In the genomic region with DNA sequence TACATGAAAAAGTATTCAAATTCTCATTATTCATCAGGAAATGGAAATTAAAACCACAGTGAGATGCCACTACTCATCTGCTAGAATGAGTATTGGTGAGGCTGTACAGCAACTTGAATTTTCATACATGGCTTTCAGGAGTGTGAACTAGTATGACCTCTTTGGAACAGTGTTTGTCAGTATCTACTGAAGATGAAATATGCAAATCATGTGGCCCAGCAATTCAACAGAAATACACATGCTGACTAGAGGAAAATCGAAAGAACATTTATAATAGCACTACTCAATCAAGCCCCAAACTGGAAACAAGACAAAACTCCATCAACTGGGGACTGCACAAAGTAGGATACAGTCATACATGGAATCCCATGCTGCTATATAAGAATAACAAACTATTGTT, we compare ENCODE assay signal across 14 cellular contexts.
A peak's percentile ranks its signal among the peaks of the same experiment; 100 is the strongest.
DNase-seq lines count a peak whose midpoint lies in the region; ATAC-seq and TF ChIP-seq lines count a peak whose summit lies in the region.
"Had no signal": no experiment of that assay in that cellular context is flagged by ENCODE, and none has a peak within 500 bp of the region (broad histone marks: within the 10 kb centered on the region; RNA-seq: fewer than 3 reads in every experiment).

No MANE protein-coding gene starts in this region.

- H3K4me3 Mint-ChIP-seq in activated T-cell treated with anti-CD3 and anti-CD28 coated beads, Interleukin-2, amount 50 U/mL, for 72 hours = peak overlapping the region in 1 of 2 donors; percentile 2
- H3K4me3 Mint-ChIP-seq in stimulated activated naive CD8-positive, alpha-beta T cell treated with anti-CD3 and anti-CD28 coated beads, Interleukin-15, Interleukin-2, amounts not matched to agents 100 ng/mL and 50 ng/mL, for 24 hours = no peak overlapping the region
- H3K4me3 Mint-ChIP-seq: activated CD4-positive, alpha-beta memory T cell treated with anti-CD3 and anti-CD28 coated beads for 36 hours had no signal

- H3K9me3 ChIP-seq in spleen = peaks cover 0 to 22% (median 10%) of the 10 kb centered on the region in 8 donors
- H3K9me3 ChIP-seq: HAP-1, right lobe of liver had no signal

- peaks cover 0 to 3% of the 10 kb centered on the region in 2 donors for H3K9me3 Mint-ChIP-seq in activated T-cell treated with anti-CD3 and anti-CD28 coated beads, Interleukin-2, amount 50 U/mL, for 72 hours
- H3K9me3 Mint-ChIP-seq in stimulated activated naive CD8-positive, alpha-beta T cell treated with anti-CD3 and anti-CD28 coated beads, Interleukin-15, Interleukin-2, amounts not matched to agents 100 ng/mL and 50 ng/mL, for 24 hours = peaks cover 4% of the 10 kb centered on the region

- intact Hi-C loops in spleen (cut with DNase I; ENCODE audit: low total_unique reads) = no loop called here

- peaks cover 10% of the 10 kb centered on the region for H3K4me1 Mint-ChIP-seq in activated T-cell treated with anti-CD3 and anti-CD28 coated beads, Interleukin-2, amount 50 U/mL, for 72 hours (ENCODE audit: low read depth)
- peaks cover 13% of the 10 kb centered on the region for H3K4me1 Mint-ChIP-seq in stimulated activated naive CD8-positive, alpha-beta T cell treated with anti-CD3 and anti-CD28 coated beads, Interleukin-15, Interleukin-2, amounts not matched to agents 100 ng/mL and 50 ng/mL, for 24 hours (ENCODE audit: low read depth)

- DNase-seq in activated T-cell treated with anti-CD3 and anti-CD28 coated beads, Interleukin-2, amount 50 U/mL, for 72 hours = no peak
- no peak for DNase-seq in activated T-cell treated with anti-CD3 and anti-CD28 coated beads for 4 hours
- no peak for DNase-seq in stimulated activated CD4-positive, alpha-beta T cell treated with anti-CD3 and anti-CD28 coated beads, Interleukin-4, amount 100 ng/mL, for 1 hour
- no peak for DNase-seq in RWPE1 (ENCODE audit: low spot score)
- DNase-seq in spleen = no peak
- DNase-seq: ACHN; activated CD4-positive, alpha-beta memory T cell treated with anti-CD3 and anti-CD28 coated beads for 36 hours; NCI-H446; right lobe of liver had no signal

- H3K27me3 Mint-ChIP-seq in activated T-cell treated with anti-CD3 and anti-CD28 coated beads, Interleukin-2, amount 50 U/mL, for 72 hours (ENCODE audit: low read depth) = peaks cover 34% of the 10 kb centered on the region
- H3K27me3 Mint-ChIP-seq in stimulated activated naive CD8-positive, alpha-beta T cell treated with anti-CD3 and anti-CD28 coated beads, Interleukin-15, Interleukin-2, amounts not matched to agents 100 ng/mL and 50 ng/mL, for 24 hours = peaks cover 38% of the 10 kb centered on the region

- H3K27me3 ChIP-seq in spleen (replicated peaks in 1 of 7) = peaks cover 0 to 10% (median 0%) of the 10 kb centered on the region in 7 donors
- H3K27me3 ChIP-seq: right lobe of liver had no signal

- peak; percentile 96 to 98 for ATAC-seq in activated T-cell treated with anti-CD3 and anti-CD28 coated beads, Interleukin-2, amount 50 U/mL, for 72 hours (replicated peaks in 1 of 2)
- ATAC-seq in GM21717 (IDR thresholded peaks at IDR 0.05; ENCODE audit: unreplicated experiment) (peak; percentile 99), HG03135 (IDR thresholded peaks at IDR 0.05; ENCODE audit: unreplicated experiment) (peak; percentile 97)
- ATAC-seq: right lobe of liver, SK-N-SH treated with all-trans-retinoic acid at 6 μM for 48 hours had no signal

- no peaks in the 10 kb centered on the region for H3K36me3 ChIP-seq in spleen
- H3K36me3 ChIP-seq: HAP-1, right lobe of liver had no signal

- CTCF ChIA-PET in RWPE1 (lab: Yijun Ruan, JAX) = no interaction called here

- POLR2A ChIA-PET in RWPE1 (lab: Yijun Ruan, JAX; ENCODE audit: low non-redundant PET) = no interaction called here

- no peaks in the 10 kb centered on the region for H3K4me1 ChIP-seq in spleen
- H3K4me1 ChIP-seq: HAP-1, right lobe of liver had no signal

- H3K27ac ChIP-seq in RWPE1 = no peak overlapping the region
- no peak overlapping the region for H3K27ac ChIP-seq in spleen
- H3K27ac ChIP-seq: right lobe of liver had no signal

- H3K4me3 ChIP-seq in spleen = no peak overlapping the region
- H3K4me3 ChIP-seq: HAP-1, right lobe of liver had no signal

- TF ChIP-seq POLR2A in spleen (IDR thresholded peaks at IDR 0.05) = no peak

- peak overlapping the region; percentile 2 for H3K27ac Mint-ChIP-seq in activated T-cell treated with anti-CD3 and anti-CD28 coated beads, Interleukin-2, amount 50 U/mL, for 72 hours
- H3K27ac Mint-ChIP-seq in stimulated activated naive CD8-positive, alpha-beta T cell treated with anti-CD3 and anti-CD28 coated beads, Interleukin-15, Interleukin-2, amounts not matched to agents 100 ng/mL and 50 ng/mL, for 24 hours = peak overlapping the region; percentile 60
- H3K27ac Mint-ChIP-seq: activated CD4-positive, alpha-beta memory T cell treated with anti-CD3 and anti-CD28 coated beads for 36 hours had no signal

- H3K36me3 Mint-ChIP-seq in activated T-cell treated with anti-CD3 and anti-CD28 coated beads, Interleukin-2, amount 50 U/mL, for 72 hours (ENCODE audit: insufficient read depth in 2 of 2) = peaks cover 2 to 4% of the 10 kb centered on the region in 2 donors
- H3K36me3 Mint-ChIP-seq in stimulated activated naive CD8-positive, alpha-beta T cell treated with anti-CD3 and anti-CD28 coated beads, Interleukin-15, Interleukin-2, amounts not matched to agents 100 ng/mL and 50 ng/mL, for 24 hours (ENCODE audit: low read depth) = no peaks in the 10 kb centered on the region
- H3K36me3 Mint-ChIP-seq: activated CD4-positive, alpha-beta memory T cell treated with anti-CD3 and anti-CD28 coated beads for 36 hours had no signal

- 62 to 78% (median 74%) methylated on average over 1 of the region's 1 CpG for WGBS in spleen, 5 donors

- TF ChIP-seq CTCF in RWPE1 (conservative IDR thresholded peaks at IDR 0.05; ENCODE audit: low read depth) (no peak), spleen (IDR thresholded peaks at IDR 0.05 in 8 of 11, conservative IDR thresholded peaks at IDR 0.05 in 3 of 11) (no peak)
